In genomic region chr5:68331202-68332108, GRCh38 we compare ENCODE assay signal across 10 cellular contexts.
A peak's percentile ranks its signal among the peaks of the same experiment; 100 is the strongest.
DNase-seq lines count a peak whose midpoint lies in the region; ATAC-seq and TF ChIP-seq lines count a peak whose summit lies in the region.
"Had no signal": no experiment of that assay in that cellular context is flagged by ENCODE, and none has a peak within 500 bp of the region (broad histone marks: within the 10 kb centered on the region; RNA-seq: fewer than 3 reads in every experiment).

No MANE protein-coding gene starts in this region.

- intact Hi-C loops in activated CD4-positive, alpha-beta T cell treated with anti-CD3 and anti-CD28 coated beads, Interleukin-2, amount 10 ng/mL, durations not matched to agents 24 days and 14 days (cut with micrococcal nuclease), result no loop called here

- no peaks in the 10 kb centered on the region for H3K27me3 ChIP-seq in HL-60 (ENCODE audit: insufficient read depth, poor library complexity, severe bottlenecking)
- H3K27me3 ChIP-seq in H7 (ENCODE audit: control insufficient read depth, insufficient read depth, low read length), result no peaks in the 10 kb centered on the region

- H3K27ac Mint-ChIP-seq in nephron, result peak overlapping the region; percentile 57 to 88 (median 86)
- H3K27ac Mint-ChIP-seq in activated CD4-positive, alpha-beta T cell treated with anti-CD3 and anti-CD28 coated beads, Interleukin-2, amount 10 ng/mL, durations not matched to agents 24 days and 14 days, result no peak overlapping the region

- H3K4me1 Mint-ChIP-seq in nephron, result peaks cover 18% of the 10 kb centered on the region
- peaks cover 2% of the 10 kb centered on the region for H3K4me1 Mint-ChIP-seq in activated CD4-positive, alpha-beta T cell treated with anti-CD3 and anti-CD28 coated beads, Interleukin-2, amount 10 ng/mL, durations not matched to agents 24 days and 14 days

- H3K36me3 ChIP-seq in H7 (replicated peaks; ENCODE audit: control insufficient read depth, insufficient read depth, low read length), result no peaks in the 10 kb centered on the region
- H3K36me3 ChIP-seq: thoracic aorta had no signal

- TF ChIP-seq CTCF in HL-60 (IDR thresholded peaks at IDR 0.05; ENCODE audit: insufficient read depth, low read length) (no peak), cardiac fibroblast (IDR thresholded peaks at IDR 0.05; ENCODE audit: low read depth, low read length) (no peak), nephron (IDR thresholded peaks at IDR 0.05; ENCODE audit: unreplicated experiment in 3 of 3) (no peak)

- H3K9me3 Mint-ChIP-seq in nephron, result peaks cover 3% of the 10 kb centered on the region
- peaks cover 5% of the 10 kb centered on the region for H3K9me3 Mint-ChIP-seq in activated CD4-positive, alpha-beta T cell treated with anti-CD3 and anti-CD28 coated beads, Interleukin-2, amount 10 ng/mL, durations not matched to agents 24 days and 14 days

- H3K27me3 Mint-ChIP-seq in nephron (ENCODE audit: low read depth), result peaks cover 5% of the 10 kb centered on the region
- H3K27me3 Mint-ChIP-seq in activated CD4-positive, alpha-beta T cell treated with anti-CD3 and anti-CD28 coated beads, Interleukin-2, amount 10 ng/mL, durations not matched to agents 24 days and 14 days, result peaks cover 29% of the 10 kb centered on the region

- H3K36me3 Mint-ChIP-seq in nephron (ENCODE audit: low read depth), result no peaks in the 10 kb centered on the region
- H3K36me3 Mint-ChIP-seq in activated CD4-positive, alpha-beta T cell treated with anti-CD3 and anti-CD28 coated beads, Interleukin-2, amount 10 ng/mL, durations not matched to agents 24 days and 14 days (ENCODE audit: low read depth), result no peaks in the 10 kb centered on the region

- H3K4me3 Mint-ChIP-seq in nephron, result no peak overlapping the region
- no peak overlapping the region for H3K4me3 Mint-ChIP-seq in activated CD4-positive, alpha-beta T cell treated with anti-CD3 and anti-CD28 coated beads, Interleukin-2, amount 10 ng/mL, durations not matched to agents 24 days and 14 days

- DNase-seq in HL-60 (ENCODE audit: low read depth in 1 of 2, low spot score in 1 of 2), result peak; percentile 39 to 59
- peak; percentile 36 to 70 for DNase-seq in cardiac fibroblast (ENCODE audit: low read depth in 2 of 2)
- DNase-seq in stimulated activated CD4-positive, alpha-beta T cell treated with anti-CD3 and anti-CD28 coated beads, Interleukin-2, amount 100 ng/mL, for 24 hours, result no peak
- no peak for DNase-seq in H7
- no peak for DNase-seq in activated CD4-positive, alpha-beta T cell treated with anti-CD3 and anti-CD28 coated beads, Interleukin-2, amount 10 ng/mL, durations not matched to agents 24 days and 14 days
- DNase-seq: activated gamma-delta T cell had no signal

- ATAC-seq in GM19395 (IDR thresholded peaks at IDR 0.05; ENCODE audit: unreplicated experiment), result peak; percentile 81
- ATAC-seq in GM21447 (IDR thresholded peaks at IDR 0.05; ENCODE audit: unreplicated experiment), result no peak

- H3K27ac ChIP-seq in HL-60 (replicated peaks), result no peak overlapping the region
- H3K27ac ChIP-seq: thoracic aorta had no signal

- no peak overlapping the region for H3K4me3 ChIP-seq in HL-60 (replicated peaks; ENCODE audit: insufficient read depth, low read length)
- no peak overlapping the region for H3K4me3 ChIP-seq in cardiac fibroblast (replicated peaks in 1 of 2; ENCODE audit: low read depth in 2 of 2, low read length in 2 of 2)
- H3K4me3 ChIP-seq in H7 (ENCODE audit: insufficient read depth, low read depth, low read length), result no peak overlapping the region
- H3K4me3 ChIP-seq: thoracic aorta had no signal

Comparison
In these comparisons a context has a peak if more than half of its experiments do, and no peak if none do; other contexts are left out.
1. DNase-seq: peak in HL-60 (2 of 2) and cardiac fibroblast (2 of 2); none in stimulated activated CD4-positive, alpha-beta T cell treated with anti-CD3 and anti-CD28 coated beads, Interleukin-2, amount 100 ng/mL, for 24 hours (0 of 2), H7 (single experiment) and activated CD4-positive, alpha-beta T cell treated with anti-CD3 and anti-CD28 coated beads, Interleukin-2, amount 10 ng/mL, durations not matched to agents 24 days and 14 days (single experiment).